13 cellular contexts compared by ENCODE assay signal in genomic region chr13:90485441-90485840, GRCh38.
DNase-seq lines count a peak whose midpoint lies in the region; ATAC-seq, FAIRE-seq and TF ChIP-seq lines count a peak whose summit lies in the region.
"Had no signal": no experiment of that assay in that cellular context is flagged by ENCODE, and none has a peak within 500 bp of the region (broad histone marks: within the 10 kb centered on the region; RNA-seq: fewer than 3 reads in every experiment).

No MANE protein-coding gene starts in this region.

- H3K27ac ChIP-seq in gastrocnemius medialis: no peak overlapping the region
- H3K27ac ChIP-seq: ascending aorta had no signal

- peak; percentile 42 for DNase-seq in SK-MEL-5 (ENCODE audit: low read depth, low spot score)
- peak; percentile 89 for DNase-seq in fibroblast of the conjunctiva (ENCODE audit: low read depth)
- DNase-seq in gastrocnemius medialis: no peak
- DNase-seq in activated T-cell treated with anti-CD3 and anti-CD28 coated beads for 4 hours: no peak
- DNase-seq in activated CD4-positive, alpha-beta T cell treated with anti-CD3 and anti-CD28 coated beads, Interleukin-2, amount 10 ng/mL, durations not matched to agents 7 days and 5 days: no peak
- DNase-seq in activated naive CD4-positive, alpha-beta T cell treated with anti-CD3 and anti-CD28 coated beads, Interleukin-2, amount 10 ng/mL, durations not matched to agents 7 days and 5 days: no peak
- DNase-seq: activated CD8-positive, alpha-beta memory T cell treated with anti-CD3 and anti-CD28 coated beads, Interleukin-2, amount 50 U/mL, for 4 hours; NCI-H774; stimulated activated CD4-positive, alpha-beta T cell treated with anti-CD3 and anti-CD28 coated beads, Interleukin-12 subunit alpha, Interleukin-12 subunit beta, amount 100 ng/mL, for 4 hours; T-helper 9 cell had no signal

- CTCF ChIA-PET in activated CD4-positive, alpha-beta T cell treated with anti-CD3 and anti-CD28 coated beads, Interleukin-2, amount 10 ng/mL, durations not matched to agents 7 days and 5 days (lab: Charles Lee): no interaction called here
- CTCF ChIA-PET in activated naive CD4-positive, alpha-beta T cell treated with anti-CD3 and anti-CD28 coated beads, Interleukin-2, amount 10 ng/mL, durations not matched to agents 7 days and 5 days (lab: Charles Lee): no interaction called here

- H3K4me1 ChIP-seq in gastrocnemius medialis: no peaks in the 10 kb centered on the region

- no peak overlapping the region for H3K4me3 Mint-ChIP-seq in activated CD4-positive, alpha-beta T cell treated with anti-CD3 and anti-CD28 coated beads, Interleukin-2, amount 10 ng/mL, durations not matched to agents 7 days and 5 days
- H3K4me3 Mint-ChIP-seq in activated naive CD4-positive, alpha-beta T cell treated with anti-CD3 and anti-CD28 coated beads, Interleukin-2, amount 10 ng/mL, durations not matched to agents 7 days and 5 days: no peak overlapping the region

- no peak for TF ChIP-seq CTCF in gastrocnemius medialis (IDR thresholded peaks at IDR 0.05 in 4 of 5, conservative IDR thresholded peaks at IDR 0.05 in 1 of 5)

- H3K4me3 ChIP-seq in gastrocnemius medialis: no peak overlapping the region
- H3K4me3 ChIP-seq: ascending aorta had no signal

- FAIRE-seq in G401.6 (lab: Jason Lieb, UNC): peak; percentile 100

- H3K27me3 Mint-ChIP-seq in activated CD4-positive, alpha-beta T cell treated with anti-CD3 and anti-CD28 coated beads, Interleukin-2, amount 10 ng/mL, durations not matched to agents 7 days and 5 days: no peaks in the 10 kb centered on the region
- no peaks in the 10 kb centered on the region for H3K27me3 Mint-ChIP-seq in activated naive CD4-positive, alpha-beta T cell treated with anti-CD3 and anti-CD28 coated beads, Interleukin-2, amount 10 ng/mL, durations not matched to agents 7 days and 5 days

- H3K27ac Mint-ChIP-seq in activated CD4-positive, alpha-beta T cell treated with anti-CD3 and anti-CD28 coated beads, Interleukin-2, amount 10 ng/mL, durations not matched to agents 7 days and 5 days: no peak overlapping the region
- H3K27ac Mint-ChIP-seq in activated naive CD4-positive, alpha-beta T cell treated with anti-CD3 and anti-CD28 coated beads, Interleukin-2, amount 10 ng/mL, durations not matched to agents 7 days and 5 days: no peak overlapping the region

- H3K4me1 Mint-ChIP-seq in activated CD4-positive, alpha-beta T cell treated with anti-CD3 and anti-CD28 coated beads, Interleukin-2, amount 10 ng/mL, durations not matched to agents 7 days and 5 days: no peaks in the 10 kb centered on the region
- no peaks in the 10 kb centered on the region for H3K4me1 Mint-ChIP-seq in activated naive CD4-positive, alpha-beta T cell treated with anti-CD3 and anti-CD28 coated beads, Interleukin-2, amount 10 ng/mL, durations not matched to agents 7 days and 5 days

- no peaks in the 10 kb centered on the region for H3K36me3 ChIP-seq in gastrocnemius medialis
- H3K36me3 ChIP-seq: ascending aorta had no signal

- POLR2A ChIA-PET in activated CD4-positive, alpha-beta T cell treated with anti-CD3 and anti-CD28 coated beads, Interleukin-2, amount 10 ng/mL, durations not matched to agents 7 days and 5 days (lab: Charles Lee): no interaction called here

- no peaks in the 10 kb centered on the region for H3K36me3 Mint-ChIP-seq in activated CD4-positive, alpha-beta T cell treated with anti-CD3 and anti-CD28 coated beads, Interleukin-2, amount 10 ng/mL, durations not matched to agents 7 days and 5 days (ENCODE audit: low read depth)
- no peaks in the 10 kb centered on the region for H3K36me3 Mint-ChIP-seq in activated naive CD4-positive, alpha-beta T cell treated with anti-CD3 and anti-CD28 coated beads, Interleukin-2, amount 10 ng/mL, durations not matched to agents 7 days and 5 days

- no peak for TF ChIP-seq POLR2A in gastrocnemius medialis (IDR thresholded peaks at IDR 0.05)

- in situ Hi-C loops in SK-MEL-5 (cut with HindIII; ENCODE audit: low pct_unique_long_range_greater_than_20kb, low sequenced_read_pairs): no loop called here
- in situ Hi-C loops in gastrocnemius medialis (cut with MboI; ENCODE audit: low sequenced_read_pairs in 4 of 4): no loop called here

- intact Hi-C loops in gastrocnemius medialis (cut with DNase I; ENCODE audit: low total_unique reads): no loop called here

- H3K9me3 Mint-ChIP-seq in activated CD4-positive, alpha-beta T cell treated with anti-CD3 and anti-CD28 coated beads, Interleukin-2, amount 10 ng/mL, durations not matched to agents 7 days and 5 days: peaks cover 5% of the 10 kb centered on the region
- peaks cover 8% of the 10 kb centered on the region for H3K9me3 Mint-ChIP-seq in activated naive CD4-positive, alpha-beta T cell treated with anti-CD3 and anti-CD28 coated beads, Interleukin-2, amount 10 ng/mL, durations not matched to agents 7 days and 5 days

- ATAC-seq in gastrocnemius medialis (peak; percentile 54 to 60), HG02938 (IDR thresholded peaks at IDR 0.05; ENCODE audit: unreplicated experiment) (no peak)

- H3K9me3 ChIP-seq in gastrocnemius medialis: no peaks in the 10 kb centered on the region
- H3K9me3 ChIP-seq: ascending aorta had no signal

- H3K27me3 ChIP-seq in gastrocnemius medialis: no peaks in the 10 kb centered on the region
- H3K27me3 ChIP-seq: ascending aorta had no signal

Comparison
In these comparisons a context has a peak if more than half of its experiments do, and no peak if none do; other contexts are left out.
1. DNase-seq: peak in SK-MEL-5 (single experiment) and fibroblast of the conjunctiva (single experiment); none in gastrocnemius medialis (0 of 2), activated T-cell treated with anti-CD3 and anti-CD28 coated beads for 4 hours (single experiment), activated CD4-positive, alpha-beta T cell treated with anti-CD3 and anti-CD28 coated beads, Interleukin-2, amount 10 ng/mL, durations not matched to agents 7 days and 5 days (single experiment) and activated naive CD4-positive, alpha-beta T cell treated with anti-CD3 and anti-CD28 coated beads, Interleukin-2, amount 10 ng/mL, durations not matched to agents 7 days and 5 days (single experiment).